Comparison of ENCODE assay signal across 10 cellular contexts in the genomic region with DNA sequence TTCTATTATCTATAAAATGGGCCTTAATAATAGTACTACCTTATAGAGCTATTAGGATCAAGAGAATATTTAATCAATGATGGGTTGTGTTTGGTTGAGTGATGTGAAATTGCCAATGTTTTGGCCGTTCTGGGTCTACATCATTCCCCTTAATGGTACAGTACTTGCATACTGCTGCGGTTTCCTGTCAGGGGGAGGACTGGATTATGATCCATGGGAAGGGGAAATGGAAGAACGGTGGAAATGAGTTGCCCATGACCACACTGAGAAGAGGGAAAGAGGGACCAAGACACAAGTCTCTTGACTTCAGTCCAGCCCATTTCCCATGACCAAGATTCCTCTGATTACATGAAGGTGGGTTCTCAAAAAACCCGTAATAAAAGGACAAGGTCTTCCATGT. TPM values are rescaled to one million over a fixed set of nuclear protein-coding genes. Genes with fewer than 3 reads are reported as not detected.
DNase-seq lines count a peak whose midpoint lies in the region; ATAC-seq and TF ChIP-seq lines count a peak whose summit lies in the region.
"Had no signal": no experiment of that assay in that cellular context is flagged by ENCODE, and none has a peak within 500 bp of the region (broad histone marks: within the 10 kb centered on the region; RNA-seq: fewer than 3 reads in every experiment).

No MANE protein-coding gene starts in this region.

- peak overlapping the region; percentile 82 for H3K4me2 ChIP-seq in fibroblast of lung (ENCODE audit: extremely low read depth, insufficient read depth, low read length)

- DNase-seq in RPMI7951 (ENCODE audit: low read depth), result peak; percentile 86
- no peak for DNase-seq in fibroblast of lung (ENCODE audit: low read depth in 2 of 2)
- no peak for DNase-seq in KBM-7
- no peak for DNase-seq in NCI-H510A treated with DMSO at 0.1 percent for 48 hours (lab: John Stamatoyannopoulos, UW)
- no peak for DNase-seq in activated CD8-positive, alpha-beta memory T cell treated with anti-CD3 and anti-CD28 coated beads for 24 hours
- DNase-seq: pancreas; stimulated activated naive CD8-positive, alpha-beta T cell treated with anti-CD3 and anti-CD28 coated beads, Interleukin-15, amount 100 ng/mL, for 72 hours had no signal

- H3K4me3 ChIP-seq in fibroblast of lung (replicated peaks in 1 of 4; ENCODE audit: control extremely low read depth in 1 of 4, insufficient read depth in 1 of 4, low read depth in 3 of 4, low read length in 4 of 4) (peak overlapping the region in 2 of 4 experiments; percentile 66 to 79), skin epidermis (peak overlapping the region in 1 of 7 experiments; percentile 92)

- H3K9me3 ChIP-seq in ES-I3 (ENCODE audit: control insufficient read depth, insufficient read depth, low read length), result no peaks in the 10 kb centered on the region
- H3K9me3 ChIP-seq in fibroblast of lung (ENCODE audit: control insufficient read depth, insufficient read depth, low read depth, low read length), result no peaks in the 10 kb centered on the region
- H3K9me3 ChIP-seq: pancreas had no signal

- H3K27me3 ChIP-seq in fibroblast of lung (ENCODE audit: control insufficient read depth, insufficient read depth, low read length), result no peaks in the 10 kb centered on the region
- H3K27me3 ChIP-seq: pancreas had no signal

- peak overlapping the region; percentile 95 for H3K27ac ChIP-seq in fibroblast of lung (ENCODE audit: insufficient read depth, low read length)
- peak overlapping the region in 19 of 21 experiments; percentile 67 to 95 (median 88) for H3K27ac ChIP-seq in skin epidermis

- H3K9ac ChIP-seq in ES-I3 (ENCODE audit: low read depth, low read length) (peak overlapping the region; percentile 74; the same call in 1 of the 2 replicates), fibroblast of lung (ENCODE audit: insufficient read depth, low read length) (no peak overlapping the region)

- H3K4me1 ChIP-seq in ES-I3 (ENCODE audit: insufficient read depth, low read length) (peaks cover 20% of the 10 kb centered on the region), fibroblast of lung (ENCODE audit: control insufficient read depth, extremely low read depth, insufficient read depth, low read length) (peaks cover 30% of the 10 kb centered on the region)

- ATAC-seq in HG03108 (IDR thresholded peaks at IDR 0.05; ENCODE audit: unreplicated experiment), result no peak

- TF ChIP-seq CTCF in fibroblast of lung (conservative IDR thresholded peaks at IDR 0.05 in 1 of 2, IDR thresholded peaks at IDR 0.05 in 1 of 2; ENCODE audit: low read depth in 1 of 2, low read length in 2 of 2), result no peak

- H4K20me1 ChIP-seq in fibroblast of lung (ENCODE audit: control insufficient read depth, extremely low read depth, insufficient read depth, low read length), result no peaks in the 10 kb centered on the region

- H3K79me2 ChIP-seq in fibroblast of lung (ENCODE audit: control insufficient read depth, insufficient read depth, low read length), result peaks cover 11% of the 10 kb centered on the region

- H3K36me3 ChIP-seq in ES-I3 (ENCODE audit: insufficient read depth, low read length) (peaks cover 4% of the 10 kb centered on the region), fibroblast of lung (ENCODE audit: control insufficient read depth, insufficient read depth, low read length) (peaks cover 11% of the 10 kb centered on the region)

- H2AFZ ChIP-seq in fibroblast of lung (ENCODE audit: low read length), result no peak overlapping the region

- in situ Hi-C loops in KBM-7 (cut with MboI; ENCODE audit: low pct_unique_long_range_greater_than_20kb, low sequenced_read_pairs), result no loop called here

RNA-seq across cellular contexts. Expression of a gene that starts 1.0 kb away (rescaled TPM):
- total RNA-seq in RPMI7951 (2014; rRNA removed; shearing (Covaris generic)), result 190 and 247 TPM in 2 replicates
- total RNA-seq in fibroblast of lung, result 75.8 and 105 TPM in 2 replicates
- polyA plus RNA-seq in fibroblast of lung, result 109 and 128 TPM in 2 replicates
- polyA plus RNA-seq in fibroblast of lung (2012), result 232 and 280 TPM in 2 replicates
- 104 and 125 TPM in 2 replicates for polyA minus RNA-seq in fibroblast of lung (ENCODE audit: low replicate concordance)

RNA-seq across cellular contexts. Expression of a gene that starts 36.1 kb away (rescaled TPM):
- total RNA-seq in RPMI7951 (2014; rRNA removed; shearing (Covaris generic)), result 29.4 and 32.8 TPM in 2 replicates
- total RNA-seq in fibroblast of lung, result 27.7 and 42.1 TPM in 2 replicates
- polyA plus RNA-seq in fibroblast of lung, result 18.3 and 23.2 TPM in 2 replicates
- 19.1 and 19.9 TPM in 2 replicates for polyA plus RNA-seq in fibroblast of lung (2012)
- polyA minus RNA-seq in fibroblast of lung (ENCODE audit: low replicate concordance), result 35.1 and 59.2 TPM in 2 replicates

RNA-seq across cellular contexts. Expression of a gene that starts 55.9 kb away (rescaled TPM):
- total RNA-seq in RPMI7951 (2014; rRNA removed; shearing (Covaris generic)), result 17.3 and 24.6 TPM in 2 replicates
- total RNA-seq in fibroblast of lung, result 6.4 and 10.2 TPM in 2 replicates
- 20.2 and 21.3 TPM in 2 replicates for polyA plus RNA-seq in fibroblast of lung
- 13.6 and 13.9 TPM in 2 replicates for polyA plus RNA-seq in fibroblast of lung (2012)
- polyA minus RNA-seq in fibroblast of lung (ENCODE audit: low replicate concordance), result 24.1 and 51.5 TPM in 2 replicates
